Comparison of ENCODE assay signal across 20 cellular contexts in the genomic region with DNA sequence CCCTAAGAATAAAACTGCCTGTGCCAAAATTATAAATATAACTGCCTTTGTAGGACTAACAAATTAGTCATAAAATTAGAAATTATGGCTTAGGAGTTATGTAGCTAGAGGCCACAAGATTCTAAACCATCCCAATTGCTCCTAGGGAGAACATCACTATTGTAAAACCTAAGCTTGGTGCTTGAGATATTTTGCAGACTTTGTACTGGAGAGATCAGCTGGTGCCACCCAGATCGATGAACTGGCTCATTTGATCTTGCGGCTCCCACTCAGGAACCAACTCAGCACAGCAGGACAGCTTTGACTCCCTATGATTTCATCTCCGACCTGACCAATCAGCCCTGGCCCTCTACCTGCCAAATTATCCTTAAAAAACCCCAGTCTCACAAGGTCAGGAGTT.
"Had no signal": no experiment of that assay in that cellular context is flagged by ENCODE, and none has a peak within 500 bp of the region (broad histone marks: within the 10 kb centered on the region; RNA-seq: fewer than 3 reads in every experiment).

No MANE protein-coding gene starts in this region.

- H3K9me3 ChIP-seq: mucosa of descending colon, pancreas, spleen, testis had no signal

- ATAC-seq: naive thymus-derived CD4-positive, alpha-beta T cell; pancreas; sciatic nerve; stimulated activated memory B cell treated with anti-CD40 and anti-IgM and Interleukin-4, amounts not matched to agents 10 μg/mL and 1 μg/mL and 100 μg/mL, for 72 hours; stimulated activated naive CD8-positive, alpha-beta T cell treated with anti-CD3 and anti-CD28 coated beads, Interleukin-15, Interleukin-2, amounts not matched to agents 100 U/mL and 50 U/mL, for 24 hours had no signal

- H3K36me3 ChIP-seq: pancreas, tibial artery had no signal

- H3K36me3 Mint-ChIP-seq: naive thymus-derived CD4-positive, alpha-beta T cell; type B pancreatic cell had no signal

- H3K27ac ChIP-seq: dorsolateral prefrontal cortex, pancreas, spleen, testis, tibial artery had no signal

- H3K27me3 ChIP-seq: dorsolateral prefrontal cortex, pancreas, spleen, testis, tibial artery had no signal

- DNase-seq: dorsolateral prefrontal cortex; effector CD4-positive, alpha-beta T cell; hypothalamus; mesenchymal stem cell; naive thymus-derived CD4-positive, alpha-beta T cell; nephron progenitor cell; occipital lobe; pancreas; spleen; stimulated activated CD4-positive, alpha-beta T cell treated with anti-CD3 and anti-CD28 coated beads, Interleukin-4, amount 100 ng/mL, for 4 hours; stimulated activated naive CD8-positive, alpha-beta T cell treated with anti-CD3 and anti-CD28 coated beads, Interleukin-15, Interleukin-2, amounts not matched to agents 100 U/mL and 50 U/mL, for 24 hours; substantia nigra; testis; tibial artery had no signal

- H3K9me3 Mint-ChIP-seq: mesothelial cell of epicardium; nephron progenitor cell; stimulated activated memory B cell treated with anti-CD40 and anti-IgM and Interleukin-4, amounts not matched to agents 10 μg/mL and 1 μg/mL and 100 μg/mL, for 72 hours; type B pancreatic cell had no signal

- H3K27ac Mint-ChIP-seq: mesothelial cell of epicardium; naive thymus-derived CD4-positive, alpha-beta T cell; nephron progenitor cell; progenitor cell of endocrine pancreas; stimulated activated memory B cell treated with anti-CD40 and anti-IgM and Interleukin-4, amounts not matched to agents 10 μg/mL and 1 μg/mL and 100 μg/mL, for 72 hours; type B pancreatic cell had no signal

- H3K4me1 Mint-ChIP-seq: nephron progenitor cell had no signal

- H3K4me3 ChIP-seq: dorsolateral prefrontal cortex, mucosa of descending colon, pancreas, spleen, testis, tibial artery had no signal

- H3K27me3 Mint-ChIP-seq: progenitor cell of endocrine pancreas; stimulated activated memory B cell treated with anti-CD40 and anti-IgM and Interleukin-4, amounts not matched to agents 10 μg/mL and 1 μg/mL and 100 μg/mL, for 72 hours; type B pancreatic cell had no signal

- H3K4me3 Mint-ChIP-seq: mesothelial cell of epicardium; naive thymus-derived CD4-positive, alpha-beta T cell; nephron progenitor cell; stimulated activated memory B cell treated with anti-CD40 and anti-IgM and Interleukin-4, amounts not matched to agents 10 μg/mL and 1 μg/mL and 100 μg/mL, for 72 hours; type B pancreatic cell had no signal

- H3K4me1 ChIP-seq: pancreas, spleen had no signal
